1 cellular context compared by ENCODE assay signal in the genomic region with DNA sequence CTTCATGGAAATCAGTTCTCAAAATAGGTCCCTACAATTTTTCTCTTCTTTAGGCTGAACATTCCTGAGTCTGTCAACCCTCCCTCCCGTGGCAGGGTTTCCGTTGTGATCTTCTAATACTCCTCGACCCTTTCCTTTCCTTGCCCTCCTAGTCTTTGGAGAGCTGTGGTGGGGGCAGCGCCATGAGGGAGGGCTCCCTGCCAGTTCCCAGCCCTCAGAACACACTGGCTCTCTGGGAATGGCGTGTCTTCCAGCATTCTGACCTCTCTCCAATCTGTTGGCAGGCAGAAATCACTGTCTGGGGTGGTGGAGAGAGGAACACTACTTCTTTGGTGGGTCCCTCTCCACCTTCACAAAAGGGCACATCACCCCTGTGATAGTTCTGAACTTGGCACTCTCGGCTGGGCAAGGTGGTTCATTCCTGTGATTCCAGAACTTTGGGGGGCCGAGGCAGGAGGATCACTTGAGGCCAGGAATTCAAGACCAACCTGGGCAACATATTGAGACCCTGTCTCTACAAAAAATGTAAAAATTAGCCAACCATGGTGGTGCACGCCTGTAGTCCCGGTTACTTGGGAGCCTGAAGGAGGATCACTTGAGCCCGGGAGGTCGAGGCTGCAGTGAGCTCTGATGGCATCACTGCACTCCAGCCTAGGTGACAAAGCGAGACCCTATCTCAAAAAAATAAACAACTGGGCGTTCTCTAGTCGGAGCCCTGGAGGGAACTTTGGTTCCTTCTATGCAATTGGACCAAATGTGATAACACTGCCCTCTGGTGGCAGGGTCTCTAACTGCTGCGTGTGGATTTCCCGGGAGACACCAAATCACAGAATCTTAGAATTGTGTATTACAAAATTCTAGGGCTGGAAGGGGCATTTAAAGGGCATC.
TF ChIP-seq lines count a peak whose summit lies in the region.

No MANE protein-coding gene starts in this region.

TF ChIP-seq in HepG2, 621 proteins besides CTCF, POLR2A, EP300 and RAD21 (continued from another document and continues in another):
- TF ChIP-seq, protein P1, sequence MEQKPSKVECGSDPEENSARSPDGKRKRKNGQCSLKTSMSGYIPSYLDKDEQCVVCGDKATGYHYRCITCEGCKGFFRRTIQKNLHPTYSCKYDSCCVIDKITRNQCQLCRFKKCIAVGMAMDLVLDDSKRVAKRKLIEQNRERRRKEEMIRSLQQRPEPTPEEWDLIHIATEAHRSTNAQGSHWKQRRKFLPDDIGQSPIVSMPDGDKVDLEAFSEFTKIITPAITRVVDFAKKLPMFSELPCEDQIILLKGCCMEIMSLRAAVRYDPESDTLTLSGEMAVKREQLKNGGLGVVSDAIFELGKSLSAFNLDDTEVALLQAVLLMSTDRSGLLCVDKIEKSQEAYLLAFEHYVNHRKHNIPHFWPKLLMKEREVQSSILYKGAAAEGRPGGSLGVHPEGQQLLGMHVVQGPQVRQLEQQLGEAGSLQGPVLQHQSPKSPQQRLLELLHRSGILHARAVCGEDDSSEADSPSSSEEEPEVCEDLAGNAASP (CRISPR knock-in tag; IDR thresholded peaks at IDR 0.05; ENCODE audit: borderline replicate concordance) = no peak
- TF ChIP-seq MZF1 (CRISPR knock-in tag; IDR thresholded peaks at IDR 0.05; ENCODE audit: borderline replicate concordance) = no peak
- 0 out of 2 replicates have a peak, but pooled peaks have one; percentile 33 for TF ChIP-seq ISL2 (CRISPR knock-in tag; IDR thresholded peaks at IDR 0.05)
- TF ChIP-seq, protein P2, sequence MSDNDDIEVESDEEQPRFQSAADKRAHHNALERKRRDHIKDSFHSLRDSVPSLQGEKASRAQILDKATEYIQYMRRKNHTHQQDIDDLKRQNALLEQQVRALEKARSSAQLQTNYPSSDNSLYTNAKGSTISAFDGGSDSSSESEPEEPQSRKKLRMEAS (IDR thresholded peaks at IDR 0.05) = no peak
- no peak for TF ChIP-seq TBX3 (IDR thresholded peaks at IDR 0.05; ENCODE audit: borderline replicate concordance)
- no peak for TF ChIP-seq ZNF326 (CRISPR knock-in tag; IDR thresholded peaks at IDR 0.05; ENCODE audit: borderline replicate concordance)
- TF ChIP-seq, protein P3, sequence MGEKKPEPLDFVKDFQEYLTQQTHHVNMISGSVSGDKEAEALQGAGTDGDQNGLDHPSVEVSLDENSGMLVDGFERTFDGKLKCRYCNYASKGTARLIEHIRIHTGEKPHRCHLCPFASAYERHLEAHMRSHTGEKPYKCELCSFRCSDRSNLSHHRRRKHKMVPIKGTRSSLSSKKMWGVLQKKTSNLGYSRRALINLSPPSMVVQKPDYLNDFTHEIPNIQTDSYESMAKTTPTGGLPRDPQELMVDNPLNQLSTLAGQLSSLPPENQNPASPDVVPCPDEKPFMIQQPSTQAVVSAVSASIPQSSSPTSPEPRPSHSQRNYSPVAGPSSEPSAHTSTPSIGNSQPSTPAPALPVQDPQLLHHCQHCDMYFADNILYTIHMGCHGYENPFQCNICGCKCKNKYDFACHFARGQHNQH (CRISPR knock-in tag; IDR thresholded peaks at IDR 0.05) = 0 out of 2 replicates have a peak, but pooled peaks have one; percentile 35
- peak; percentile 52 for TF ChIP-seq FOXA3 (CRISPR knock-in tag; IDR thresholded peaks at IDR 0.05)
- TF ChIP-seq GATA4 (IDR thresholded peaks at IDR 0.05; ENCODE audit: borderline replicate concordance, low read depth) = no peak
- TF ChIP-seq YEATS4 (CRISPR knock-in tag; IDR thresholded peaks at IDR 0.05; ENCODE audit: borderline replicate concordance) = no peak
- no peak for TF ChIP-seq PHB2 (IDR thresholded peaks at IDR 0.05; ENCODE audit: partially characterized antibody)
- TF ChIP-seq, protein P4, sequence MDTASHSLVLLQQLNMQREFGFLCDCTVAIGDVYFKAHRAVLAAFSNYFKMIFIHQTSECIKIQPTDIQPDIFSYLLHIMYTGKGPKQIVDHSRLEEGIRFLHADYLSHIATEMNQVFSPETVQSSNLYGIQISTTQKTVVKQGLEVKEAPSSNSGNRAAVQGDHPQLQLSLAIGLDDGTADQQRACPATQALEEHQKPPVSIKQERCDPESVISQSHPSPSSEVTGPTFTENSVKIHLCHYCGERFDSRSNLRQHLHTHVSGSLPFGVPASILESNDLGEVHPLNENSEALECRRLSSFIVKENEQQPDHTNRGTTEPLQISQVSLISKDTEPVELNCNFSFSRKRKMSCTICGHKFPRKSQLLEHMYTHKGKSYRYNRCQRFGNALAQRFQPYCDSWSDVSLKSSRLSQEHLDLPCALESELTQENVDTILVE (CRISPR knock-in tag; IDR thresholded peaks at IDR 0.05) = 0 out of 2 replicates have a peak, but pooled peaks have one; percentile 37
- TF ChIP-seq FOSL2 (CRISPR knock-in tag; IDR thresholded peaks at IDR 0.05) = peak; percentile 36
- TF ChIP-seq AHR (CRISPR knock-in tag; IDR thresholded peaks at IDR 0.05) = 0 out of 2 replicates have a peak, but pooled peaks have one; percentile 54
- peak; percentile 29; the same call in 1 of the 2 replicates for TF ChIP-seq FOXC1 (CRISPR knock-in tag; IDR thresholded peaks at IDR 0.05; ENCODE audit: borderline replicate concordance)
- TF ChIP-seq ZBTB8A (CRISPR knock-in tag; IDR thresholded peaks at IDR 0.05; ENCODE audit: borderline replicate concordance, low read depth) = no peak
- TF ChIP-seq GATAD2A (CRISPR knock-in tag; IDR thresholded peaks at IDR 0.05) = peak; percentile 38; the same call in 1 of the 2 replicates
- TF ChIP-seq ZNF749 (CRISPR knock-in tag; IDR thresholded peaks at IDR 0.05; ENCODE audit: borderline replicate concordance) = no peak
- no peak for TF ChIP-seq ZFAT (CRISPR knock-in tag; conservative IDR thresholded peaks at IDR 0.05)
- TF ChIP-seq MED13 (CRISPR knock-in tag; IDR thresholded peaks at IDR 0.05) = no peak
- TF ChIP-seq ZNF10 (CRISPR knock-in tag; IDR thresholded peaks at IDR 0.05; ENCODE audit: borderline replicate concordance, low read depth) = no peak
- peak; percentile 37; the same call in 1 of the 2 replicates for TF ChIP-seq FOXK1 (CRISPR knock-in tag; IDR thresholded peaks at IDR 0.05; ENCODE audit: borderline replicate concordance, low read depth)
- TF ChIP-seq, protein P5, sequence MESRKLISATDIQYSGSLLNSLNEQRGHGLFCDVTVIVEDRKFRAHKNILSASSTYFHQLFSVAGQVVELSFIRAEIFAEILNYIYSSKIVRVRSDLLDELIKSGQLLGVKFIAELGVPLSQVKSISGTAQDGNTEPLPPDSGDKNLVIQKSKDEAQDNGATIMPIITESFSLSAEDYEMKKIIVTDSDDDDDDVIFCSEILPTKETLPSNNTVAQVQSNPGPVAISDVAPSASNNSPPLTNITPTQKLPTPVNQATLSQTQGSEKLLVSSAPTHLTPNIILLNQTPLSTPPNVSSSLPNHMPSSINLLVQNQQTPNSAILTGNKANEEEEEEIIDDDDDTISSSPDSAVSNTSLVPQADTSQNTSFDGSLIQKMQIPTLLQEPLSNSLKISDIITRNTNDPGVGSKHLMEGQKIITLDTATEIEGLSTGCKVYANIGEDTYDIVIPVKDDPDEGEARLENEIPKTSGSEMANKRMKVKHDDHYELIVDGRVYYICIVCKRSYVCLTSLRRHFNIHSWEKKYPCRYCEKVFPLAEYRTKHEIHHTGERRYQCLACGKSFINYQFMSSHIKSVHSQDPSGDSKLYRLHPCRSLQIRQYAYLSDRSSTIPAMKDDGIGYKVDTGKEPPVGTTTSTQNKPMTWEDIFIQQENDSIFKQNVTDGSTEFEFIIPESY (CRISPR knock-in tag; IDR thresholded peaks at IDR 0.05) = peak; percentile 10; the same call in 1 of the 2 replicates
- TF ChIP-seq DNMT3B (CRISPR knock-in tag; conservative IDR thresholded peaks at IDR 0.05) = 0 out of 2 replicates have a peak, but pooled peaks have one; percentile 30
- 0 out of 2 replicates have a peak, but pooled peaks have one; percentile 17 for TF ChIP-seq ELF3 (CRISPR knock-in tag; IDR thresholded peaks at IDR 0.05)
- TF ChIP-seq, protein P6, sequence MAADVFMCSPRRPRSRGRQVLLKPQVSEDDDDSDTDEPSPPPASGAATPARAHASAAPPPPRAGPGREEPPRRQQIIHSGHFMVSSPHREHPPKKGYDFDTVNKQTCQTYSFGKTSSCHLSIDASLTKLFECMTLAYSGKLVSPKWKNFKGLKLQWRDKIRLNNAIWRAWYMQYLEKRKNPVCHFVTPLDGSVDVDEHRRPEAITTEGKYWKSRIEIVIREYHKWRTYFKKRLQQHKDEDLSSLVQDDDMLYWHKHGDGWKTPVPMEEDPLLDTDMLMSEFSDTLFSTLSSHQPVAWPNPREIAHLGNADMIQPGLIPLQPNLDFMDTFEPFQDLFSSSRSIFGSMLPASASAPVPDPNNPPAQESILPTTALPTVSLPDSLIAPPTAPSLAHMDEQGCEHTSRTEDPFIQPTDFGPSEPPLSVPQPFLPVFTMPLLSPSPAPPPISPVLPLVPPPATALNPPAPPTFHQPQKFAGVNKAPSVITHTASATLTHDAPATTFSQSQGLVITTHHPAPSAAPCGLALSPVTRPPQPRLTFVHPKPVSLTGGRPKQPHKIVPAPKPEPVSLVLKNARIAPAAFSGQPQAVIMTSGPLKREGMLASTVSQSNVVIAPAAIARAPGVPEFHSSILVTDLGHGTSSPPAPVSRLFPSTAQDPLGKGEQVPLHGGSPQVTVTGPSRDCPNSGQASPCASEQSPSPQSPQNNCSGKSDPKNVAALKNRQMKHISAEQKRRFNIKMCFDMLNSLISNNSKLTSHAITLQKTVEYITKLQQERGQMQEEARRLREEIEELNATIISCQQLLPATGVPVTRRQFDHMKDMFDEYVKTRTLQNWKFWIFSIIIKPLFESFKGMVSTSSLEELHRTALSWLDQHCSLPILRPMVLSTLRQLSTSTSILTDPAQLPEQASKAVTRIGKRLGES (CRISPR knock-in tag; IDR thresholded peaks at IDR 0.05; ENCODE audit: borderline replicate concordance) = no peak
- TF ChIP-seq, protein P7, sequence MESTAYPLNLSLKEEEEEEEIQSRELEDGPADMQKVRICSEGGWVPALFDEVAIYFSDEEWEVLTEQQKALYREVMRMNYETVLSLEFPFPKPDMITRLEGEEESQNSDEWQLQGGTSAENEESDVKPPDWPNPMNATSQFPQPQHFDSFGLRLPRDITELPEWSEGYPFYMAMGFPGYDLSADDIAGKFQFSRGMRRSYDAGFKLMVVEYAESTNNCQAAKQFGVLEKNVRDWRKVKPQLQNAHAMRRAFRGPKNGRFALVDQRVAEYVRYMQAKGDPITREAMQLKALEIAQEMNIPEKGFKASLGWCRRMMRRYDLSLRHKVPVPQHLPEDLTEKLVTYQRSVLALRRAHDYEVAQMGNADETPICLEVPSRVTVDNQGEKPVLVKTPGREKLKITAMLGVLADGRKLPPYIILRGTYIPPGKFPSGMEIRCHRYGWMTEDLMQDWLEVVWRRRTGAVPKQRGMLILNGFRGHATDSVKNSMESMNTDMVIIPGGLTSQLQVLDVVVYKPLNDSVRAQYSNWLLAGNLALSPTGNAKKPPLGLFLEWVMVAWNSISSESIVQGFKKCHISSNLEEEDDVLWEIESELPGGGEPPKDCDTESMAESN (CRISPR knock-in tag; conservative IDR thresholded peaks at IDR 0.05) = no peak
- TF ChIP-seq, protein P8, sequence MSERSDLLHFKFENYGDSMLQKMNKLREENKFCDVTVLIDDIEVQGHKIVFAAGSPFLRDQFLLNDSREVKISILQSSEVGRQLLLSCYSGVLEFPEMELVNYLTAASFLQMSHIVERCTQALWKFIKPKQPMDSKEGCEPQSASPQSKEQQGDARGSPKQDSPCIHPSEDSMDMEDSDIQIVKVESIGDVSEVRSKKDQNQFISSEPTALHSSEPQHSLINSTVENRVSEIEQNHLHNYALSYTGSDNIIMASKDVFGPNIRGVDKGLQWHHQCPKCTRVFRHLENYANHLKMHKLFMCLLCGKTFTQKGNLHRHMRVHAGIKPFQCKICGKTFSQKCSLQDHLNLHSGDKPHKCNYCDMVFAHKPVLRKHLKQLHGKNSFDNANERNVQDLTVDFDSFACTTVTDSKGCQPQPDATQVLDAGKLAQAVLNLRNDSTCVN (CRISPR knock-in tag; IDR thresholded peaks at IDR 0.05; ENCODE audit: borderline replicate concordance) = peak; percentile 29; the same call in 1 of the 2 replicates
- TF ChIP-seq STAG1 (CRISPR knock-in tag; IDR thresholded peaks at IDR 0.05) = peak; percentile 96
- TF ChIP-seq ERF (CRISPR knock-in tag; IDR thresholded peaks at IDR 0.05) = 0 out of 2 replicates have a peak, but pooled peaks have one; percentile 24
- no peak for TF ChIP-seq ZNF501 (CRISPR knock-in tag; IDR thresholded peaks at IDR 0.05)
- TF ChIP-seq ZNF282 (IDR thresholded peaks at IDR 0.05; ENCODE audit: partially characterized antibody) = no peak
- TF ChIP-seq BORCS8-MEF2B (CRISPR knock-in tag; IDR thresholded peaks at IDR 0.05) = 0 out of 2 replicates have a peak, but pooled peaks have one; percentile 33
- TF ChIP-seq SMAD9 (CRISPR knock-in tag; IDR thresholded peaks at IDR 0.05) = no peak
- no peak for TF ChIP-seq ZNF232 (CRISPR knock-in tag; IDR thresholded peaks at IDR 0.05; ENCODE audit: borderline replicate concordance)
- TF ChIP-seq TGIF2 (CRISPR knock-in tag; IDR thresholded peaks at IDR 0.05) = no peak
- TF ChIP-seq, protein P9, sequence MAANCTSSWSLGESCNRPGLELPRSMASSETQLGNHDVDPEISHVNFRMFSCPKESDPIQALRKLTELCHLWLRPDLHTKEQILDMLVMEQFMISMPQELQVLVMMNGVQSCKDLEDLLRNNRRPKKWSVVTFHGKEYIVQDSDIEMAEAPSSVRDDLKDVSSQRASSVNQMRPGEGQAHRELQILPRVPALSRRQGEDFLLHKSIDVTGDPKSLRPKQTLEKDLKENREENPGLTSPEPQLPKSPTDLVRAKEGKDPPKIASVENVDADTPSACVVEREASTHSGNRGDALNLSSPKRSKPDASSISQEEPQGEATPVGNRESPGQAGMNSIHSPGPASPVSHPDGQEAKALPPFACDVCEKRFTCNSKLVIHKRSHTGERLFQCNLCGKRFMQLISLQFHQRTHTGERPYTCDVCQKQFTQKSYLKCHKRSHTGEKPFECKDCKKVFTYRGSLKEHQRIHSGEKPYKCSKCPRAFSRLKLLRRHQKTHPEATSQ (CRISPR knock-in tag; IDR thresholded peaks at IDR 0.05; ENCODE audit: borderline replicate concordance) = no peak
- no peak for TF ChIP-seq ZNF713 (CRISPR knock-in tag; IDR thresholded peaks at IDR 0.05)
- no peak for TF ChIP-seq ZNF883 (CRISPR knock-in tag; IDR thresholded peaks at IDR 0.05; ENCODE audit: not compliant biosample characterization)
- no peak for TF ChIP-seq GZF1 (CRISPR knock-in tag; IDR thresholded peaks at IDR 0.05)
- 0 out of 2 replicates have a peak, but pooled peaks have one; percentile 10 for TF ChIP-seq CEBPG (CRISPR knock-in tag; IDR thresholded peaks at IDR 0.05)
- 0 out of 2 replicates have a peak, but pooled peaks have one; percentile 28 for TF ChIP-seq MIER3 (CRISPR knock-in tag; IDR thresholded peaks at IDR 0.05; ENCODE audit: borderline replicate concordance)
- 0 out of 2 replicates have a peak, but pooled peaks have one; percentile 26 for TF ChIP-seq KAT8 (CRISPR knock-in tag; IDR thresholded peaks at IDR 0.05)
- TF ChIP-seq SMAD3 (CRISPR knock-in tag; IDR thresholded peaks at IDR 0.05) = 0 out of 2 replicates have a peak, but pooled peaks have one; percentile 25
- peak; percentile 94 for TF ChIP-seq SMC3 (IDR thresholded peaks at IDR 0.05; ENCODE audit: low read length)
- TF ChIP-seq, protein P10, sequence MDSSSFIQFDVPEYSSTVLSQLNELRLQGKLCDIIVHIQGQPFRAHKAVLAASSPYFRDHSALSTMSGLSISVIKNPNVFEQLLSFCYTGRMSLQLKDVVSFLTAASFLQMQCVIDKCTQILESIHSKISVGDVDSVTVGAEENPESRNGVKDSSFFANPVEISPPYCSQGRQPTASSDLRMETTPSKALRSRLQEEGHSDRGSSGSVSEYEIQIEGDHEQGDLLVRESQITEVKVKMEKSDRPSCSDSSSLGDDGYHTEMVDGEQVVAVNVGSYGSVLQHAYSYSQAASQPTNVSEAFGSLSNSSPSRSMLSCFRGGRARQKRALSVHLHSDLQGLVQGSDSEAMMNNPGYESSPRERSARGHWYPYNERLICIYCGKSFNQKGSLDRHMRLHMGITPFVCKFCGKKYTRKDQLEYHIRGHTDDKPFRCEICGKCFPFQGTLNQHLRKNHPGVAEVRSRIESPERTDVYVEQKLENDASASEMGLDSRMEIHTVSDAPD (CRISPR knock-in tag; IDR thresholded peaks at IDR 0.05) = no peak
- no peak for TF ChIP-seq KDM5B (CRISPR knock-in tag; IDR thresholded peaks at IDR 0.05; ENCODE audit: borderline replicate concordance)
- TF ChIP-seq MYNN (CRISPR knock-in tag; IDR thresholded peaks at IDR 0.05; ENCODE audit: low read depth) = no peak
